In genomic region chr16:67841198-67841815, GRCh38 we compare ENCODE assay signal across 8 cellular contexts. TPM values are rescaled to one million over a fixed set of nuclear protein-coding genes. Genes with fewer than 3 reads are reported as not detected.
A peak's percentile ranks its signal among the peaks of the same experiment; 100 is the strongest.
DNase-seq lines count a peak whose midpoint lies in the region; ATAC-seq, FAIRE-seq and TF ChIP-seq lines count a peak whose summit lies in the region.

No MANE protein-coding gene starts in this region.

- intact Hi-C loops in esophagus squamous epithelium (cut with DNase I), result no loop called here
- intact Hi-C loops in pancreas (cut with DNase I), result no loop called here

- H3K9me3 ChIP-seq in DOHH2 (ENCODE audit: control insufficient read depth, insufficient read depth, low read length), result no peaks in the 10 kb centered on the region
- H3K9me3 ChIP-seq in RWPE2 (ENCODE audit: severe bottlenecking), result no peaks in the 10 kb centered on the region
- no peaks in the 10 kb centered on the region for H3K9me3 ChIP-seq in esophagus squamous epithelium
- H3K9me3 ChIP-seq in pancreas, result no peaks in the 10 kb centered on the region

- peak overlapping the region; percentile 78 for H3K4me2 ChIP-seq in DOHH2 (ENCODE audit: low read length)

- H3K36me3 ChIP-seq in DOHH2 (ENCODE audit: control insufficient read depth, low read length) (peaks cover 13% of the 10 kb centered on the region), RWPE2 (ENCODE audit: low read depth) (peaks cover 9% of the 10 kb centered on the region), esophagus squamous epithelium (no peaks in the 10 kb centered on the region), pancreas (no peaks in the 10 kb centered on the region)

- FAIRE-seq in pancreas (lab: Jason Lieb, UNC), result no peak
- no peak for FAIRE-seq in HTR-8/SVneo (lab: Jason Lieb, UNC)

- H3K27me3 ChIP-seq in DOHH2 (ENCODE audit: control insufficient read depth, low read length), result no peaks in the 10 kb centered on the region
- no peaks in the 10 kb centered on the region for H3K27me3 ChIP-seq in RWPE2 (ENCODE audit: insufficient read depth, poor library complexity, severe bottlenecking)
- H3K27me3 ChIP-seq in esophagus squamous epithelium, result no peaks in the 10 kb centered on the region
- no peaks in the 10 kb centered on the region for H3K27me3 ChIP-seq in pancreas

- peaks cover 38% of the 10 kb centered on the region for H3K79me2 ChIP-seq in DOHH2 (ENCODE audit: control insufficient read depth, low read length)

- peaks cover 37% of the 10 kb centered on the region for H3K4me1 ChIP-seq in DOHH2 (ENCODE audit: control insufficient read depth, low read length)
- peaks cover 11% of the 10 kb centered on the region for H3K4me1 ChIP-seq in RWPE2 (ENCODE audit: insufficient read depth, poor library complexity, severe bottlenecking)
- peaks cover 28 to 59% (median 34%) of the 10 kb centered on the region in 3 donors for H3K4me1 ChIP-seq in esophagus squamous epithelium
- H3K4me1 ChIP-seq in pancreas, result peaks cover 8 to 26% (median 19%) of the 10 kb centered on the region in 3 donors

- H3K4me3 ChIP-seq in DOHH2 (ENCODE audit: low read length) (peak overlapping the region; percentile 95), RWPE2 (ENCODE audit: severe bottlenecking) (peak overlapping the region; percentile 99), esophagus squamous epithelium (peak overlapping the region; percentile 76 to 86 (median 82)), pancreas (peak overlapping the region in 3 of 4 donors; percentile 53 to 76 (median 65))

- H3K27ac ChIP-seq in DOHH2 (ENCODE audit: low read depth, low read length) (no peak overlapping the region), RWPE2 (ENCODE audit: poor library complexity, severe bottlenecking) (peak overlapping the region; percentile 74), esophagus squamous epithelium (peak overlapping the region; percentile 99 to 100 (median 100)), pancreas (peak overlapping the region; percentile 82 to 100 (median 98))

- H3F3A ChIP-seq in DOHH2 (ENCODE audit: control insufficient read depth, insufficient read depth), result peaks cover 7% of the 10 kb centered on the region; the same call in 1 of the 2 replicates

- H3K9me2 ChIP-seq in DOHH2 (replicated peaks; ENCODE audit: control insufficient read depth, low read length), result no peaks in the 10 kb centered on the region

- TF ChIP-seq CTCF in DOHH2 (IDR thresholded peaks at IDR 0.05; ENCODE audit: low read depth, low read length, poor library complexity, severe bottlenecking), result no peak
- no peak for TF ChIP-seq CTCF in RWPE2 (IDR thresholded peaks at IDR 0.05; ENCODE audit: poor library complexity, severe bottlenecking)
- no peak for TF ChIP-seq CTCF in esophagus squamous epithelium (IDR thresholded peaks at IDR 0.05)
- no peak for TF ChIP-seq CTCF in pancreas (IDR thresholded peaks at IDR 0.05)

- ATAC-seq in RWPE2 (ENCODE audit: low read depth) (no peak), pancreas (no peak), GM19455 (IDR thresholded peaks at IDR 0.05; ENCODE audit: unreplicated experiment) (no peak)

- WGBS in esophagus squamous epithelium, 2 donors, result 44 to 58% methylated on average over 8 to 15 of the region's 17 CpGs
- 38 to 42% methylated on average over 17 of the region's 17 CpGs for WGBS in pancreas, 2 donors

- no peak for TF ChIP-seq POLR2A in esophagus squamous epithelium (IDR thresholded peaks at IDR 0.05)

- DNase-seq in RWPE2 (ENCODE audit: low spot score), result no peak
- no peak for DNase-seq in esophagus squamous epithelium (lab: John Stamatoyannopoulos, UW)
- DNase-seq in pancreas, result no peak
- no peak for DNase-seq in NK-92 (lab: John Stamatoyannopoulos, UW; ENCODE audit: unreplicated experiment)
- no peak for DNase-seq in HTR-8/SVneo (ENCODE audit: insufficient read length, low spot score)
- DNase-seq in mesenteric fat pad (ENCODE audit: low spot score), result no peak

- H4K20me1 ChIP-seq in DOHH2 (ENCODE audit: control insufficient read depth, insufficient read depth, low read depth, low read length), result peaks cover 7% of the 10 kb centered on the region; the same call in 1 of the 2 replicates

RNA-seq across cellular contexts. Expression of gene THAP11, which starts 0.8 kb away (rescaled TPM):
- total RNA-seq in esophagus squamous epithelium, result 10 to 100 TPM; 35.8 to 48.8 (median 42.1) TPM
- total RNA-seq in pancreas, result 10 to 100 TPM; 10.9 to 16.5 (median 14.3) TPM
- 10 to 100 TPM in 1 of 2 donors, 1 to 10 TPM in 1; 5.1 to 13.7 TPM for polyA plus RNA-seq in pancreas
- 21.6 TPM for total RNA-seq in mesenteric fat pad

RNA-seq across cellular contexts. Expression of gene NUTF2, which starts 5.4 kb away (rescaled TPM):
- total RNA-seq in esophagus squamous epithelium, result 10 to 100 TPM; 41.4 to 85.1 (median 63.7) TPM
- 10 to 100 TPM; 25.8 to 51.4 (median 36.5) TPM for total RNA-seq in pancreas
- 10 to 100 TPM; 63.0 to 69.1 TPM for polyA plus RNA-seq in pancreas
- 87.6 TPM for total RNA-seq in mesenteric fat pad

RNA-seq across cellular contexts. Expression of gene CENPT, which starts 6.2 kb away (rescaled TPM):
- total RNA-seq in esophagus squamous epithelium, result 10 to 100 TPM; 12.3 to 42.7 (median 19.6) TPM
- total RNA-seq in pancreas, result 10 to 100 TPM; 19.6 to 37.0 (median 27.7) TPM
- polyA plus RNA-seq in pancreas, result 100 to 1,000 TPM; 142 to 143 TPM
- 35.5 TPM for total RNA-seq in mesenteric fat pad

RNA-seq across cellular contexts. Expression of gene EDC4, which starts 31.5 kb away (rescaled TPM):
- total RNA-seq in esophagus squamous epithelium (10 to 100 TPM; 26.5 to 46.9 (median 37.0) TPM), pancreas (10 to 100 TPM; 20.2 to 37.0 (median 23.4) TPM), mesenteric fat pad (41.3 TPM)
- polyA plus RNA-seq in pancreas, result 10 to 100 TPM; 59.1 to 66.2 TPM

RNA-seq across cellular contexts. Expression of gene TSNAXIP1, which starts 34.6 kb away (rescaled TPM):
- total RNA-seq in esophagus squamous epithelium, result under 1 TPM; 0.15 to 0.97 (median 0.72) TPM
- 1 to 10 TPM in 2 of 6 donors, under 1 TPM in 4; 0.25 to 1.5 (median 0.96) TPM for total RNA-seq in pancreas
- 10 to 100 TPM in 1 of 2 donors, 1 to 10 TPM in 1; 5.8 to 11.1 TPM for polyA plus RNA-seq in pancreas
- 1.1 TPM for total RNA-seq in mesenteric fat pad
